Comparison of ENCODE assay signal across 17 cellular contexts in genomic region chr7:134108803-134109202, GRCh38. TPM values are rescaled to one million over a fixed set of nuclear protein-coding genes. Genes with fewer than 3 reads are reported as not detected.
A peak's percentile ranks its signal among the peaks of the same experiment; 100 is the strongest.
DNase-seq lines count a peak whose midpoint lies in the region; ATAC-seq, FAIRE-seq and TF ChIP-seq lines count a peak whose summit lies in the region.
"Had no signal": no experiment of that assay in that cellular context is flagged by ENCODE, and none has a peak within 500 bp of the region (broad histone marks: within the 10 kb centered on the region; RNA-seq: fewer than 3 reads in every experiment).

No MANE protein-coding gene starts in this region.

- no peaks in the 10 kb centered on the region for H3F3A ChIP-seq in OCI-LY1 (ENCODE audit: insufficient read depth, low read length)

- TF ChIP-seq CTCF in A673 (conservative IDR thresholded peaks at IDR 0.05; ENCODE audit: low read depth, low read length) (peak; percentile 28; the same call in 1 of the 2 replicates), OCI-LY1 (IDR thresholded peaks at IDR 0.05; ENCODE audit: low read length) (peak; percentile 34; the same call in 1 of the 2 replicates), brain microvascular endothelial cell (IDR thresholded peaks at IDR 0.05; ENCODE audit: low read depth, low read length, missing control alignments) (peak; percentile 5)

- H3K4me3 ChIP-seq in A673 (ENCODE audit: low read depth, low read length, poor library complexity, severe bottlenecking) (no peak overlapping the region), OCI-LY1 (ENCODE audit: low read depth, low read length, poor library complexity, severe bottlenecking) (no peak overlapping the region), brain microvascular endothelial cell (ENCODE audit: low read depth, low read length) (no peak overlapping the region)
- H3K4me3 ChIP-seq: GM23338, Peyer's patch had no signal

- no TSS peak for BruUV-seq in A673 (replicated peaks; lab: Mats Ljungman, UMichigan)

- H2AFZ ChIP-seq in OCI-LY1 (ENCODE audit: low read length), result no peak overlapping the region
- H2AFZ ChIP-seq: GM23338 had no signal

- H3K9me3 ChIP-seq in A673 (ENCODE audit: low read depth, low read length, poor library complexity, severe bottlenecking) (no peaks in the 10 kb centered on the region), OCI-LY1 (ENCODE audit: low read length) (no peaks in the 10 kb centered on the region)
- H3K9me3 ChIP-seq: Caco-2, Peyer's patch had no signal

- DNase-seq in A673 (ENCODE audit: low spot score) (no peak), G401 (ENCODE audit: low spot score) (peak; percentile 18), brain microvascular endothelial cell (no peak), GM12892 (ENCODE audit: insufficient read length) (no peak)
- DNase-seq: Caco-2, NCI-H187 treated with DMSO at 0.1 percent for 48 hours, NCI-H2171, Peyer's patch, SHP77, T-cell, T1000 had no signal

- no peak overlapping the region for H3K9ac ChIP-seq in OCI-LY1 (ENCODE audit: low read length)

- H3K4me2 ChIP-seq in OCI-LY1 (ENCODE audit: low read length), result no peak overlapping the region
- H3K4me2 ChIP-seq: GM23338 had no signal

- H3K27ac ChIP-seq in A673 (ENCODE audit: low read depth, low read length, poor library complexity, severe bottlenecking) (no peak overlapping the region), OCI-LY1 (ENCODE audit: low read depth, low read length, poor library complexity, severe bottlenecking) (no peak overlapping the region), brain microvascular endothelial cell (no peak overlapping the region)
- H3K27ac ChIP-seq: Peyer's patch had no signal

- H3K36me3 ChIP-seq in A673 (ENCODE audit: insufficient read depth, low read length, poor library complexity, severe bottlenecking), result no peaks in the 10 kb centered on the region
- H3K36me3 ChIP-seq in OCI-LY1 (ENCODE audit: insufficient read depth, low read length), result no peaks in the 10 kb centered on the region
- H3K36me3 ChIP-seq in brain microvascular endothelial cell (replicated peaks), result no peaks in the 10 kb centered on the region
- H3K36me3 ChIP-seq: Peyer's patch had no signal

- no peak for FAIRE-seq in GM12892 (lab: Jason Lieb, UNC)

- in situ Hi-C loops in G401 (cut with HindIII; ENCODE audit: low sequenced_read_pairs), result no loop called here
- in situ Hi-C loops in brain microvascular endothelial cell (cut with HindIII; ENCODE audit: low pct_ligation_motif_present, low sequenced_read_pairs), result no loop called here

- CTCF ChIA-PET in A673 (lab: Charles Lee), result interaction anchor here (0.8 kb wide), 1 partner anchor 24 kb away, joined by 7 read pairs; no protein-coding TSS in a partner anchor

- intact Hi-C loops in A673 (cut with micrococcal nuclease; ENCODE audit: unreplicated experiment), result no loop called here

- H4K20me1 ChIP-seq in OCI-LY1 (ENCODE audit: insufficient read depth, low read length), result no peaks in the 10 kb centered on the region

- POLR2A ChIA-PET in A673 (lab: Charles Lee; ENCODE audit: low non-redundant PET), result no interaction called here

- H3K4me1 ChIP-seq in A673 (ENCODE audit: insufficient read depth, low read length, poor library complexity, severe bottlenecking), result no peaks in the 10 kb centered on the region
- no peaks in the 10 kb centered on the region for H3K4me1 ChIP-seq in OCI-LY1 (ENCODE audit: insufficient read depth, low read length, severe bottlenecking)
- H3K4me1 ChIP-seq: Caco-2, Peyer's patch had no signal

- H3K79me2 ChIP-seq in OCI-LY1 (ENCODE audit: insufficient read depth, low read length), result no peaks in the 10 kb centered on the region

- no peaks in the 10 kb centered on the region for H3K9me2 ChIP-seq in OCI-LY1 (ENCODE audit: low read depth, low read length)

- H3K27me3 ChIP-seq in A673 (replicated peaks; ENCODE audit: insufficient read depth, low read depth, low read length, poor library complexity) (no peaks in the 10 kb centered on the region), OCI-LY1 (ENCODE audit: insufficient read depth, low read length) (no peaks in the 10 kb centered on the region), brain microvascular endothelial cell (replicated peaks) (no peaks in the 10 kb centered on the region)
- H3K27me3 ChIP-seq: Peyer's patch had no signal

- ATAC-seq in GM18505 (IDR thresholded peaks at IDR 0.05; ENCODE audit: unreplicated experiment) (no peak), GM19395 (IDR thresholded peaks at IDR 0.05; ENCODE audit: unreplicated experiment) (no peak)
- ATAC-seq: GM23338, T-cell had no signal

- TF ChIP-seq POLR2A in GM12892 (IDR thresholded peaks at IDR 0.05; ENCODE audit: low read depth, low read length), result no peak
- no peak for TF ChIP-seq POLR2A in GM18505 (IDR thresholded peaks at IDR 0.05; ENCODE audit: borderline replicate concordance, extremely low read depth, insufficient read depth, insufficient read length)

RNA-seq across cellular contexts. Expression of gene LRGUK, which starts 18.3 kb away (rescaled TPM):
- 0.54 and 0.74 TPM in 2 replicates for total RNA-seq in A673 (2021)
- 0.43 TPM in 1 of 2 replicates, not detected in the other for total RNA-seq in G401 (2014; rRNA removed; shearing (Covaris generic))
- polyA plus RNA-seq in GM12892 (2012; ENCODE audit: missing spikeins), result 0.25 TPM
- total RNA-seq: HT1080, M059J had no signal
